ENCODE assay signal across 7 cellular contexts in the genomic region with DNA sequence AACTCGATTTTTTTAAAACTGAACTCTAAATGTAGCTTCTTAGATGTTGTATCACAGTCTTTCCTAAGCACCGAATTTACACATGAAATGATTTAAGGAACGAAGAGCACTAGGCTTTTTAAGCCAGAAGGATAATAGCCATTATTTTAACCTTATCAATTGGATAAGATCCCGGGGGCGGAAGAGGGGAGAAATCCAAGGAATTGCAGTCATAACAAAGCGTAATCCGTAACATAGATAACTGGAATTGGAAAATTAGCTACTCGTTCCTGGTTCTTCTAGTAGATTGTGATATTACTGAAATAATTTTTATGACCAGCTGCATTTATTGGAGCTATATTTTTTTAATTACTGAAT. TPM values are rescaled to one million over a fixed set of nuclear protein-coding genes. Genes with fewer than 3 reads are reported as not detected.
A peak's percentile ranks its signal among the peaks of the same experiment; 100 is the strongest.
DNase-seq lines count a peak whose midpoint lies in the region; TF ChIP-seq lines count a peak whose summit lies in the region.

No MANE protein-coding gene starts in this region.

- no peak overlapping the region for H3K9ac ChIP-seq in iPS-15b (ENCODE audit: low read depth, low read length)

- H3K4me1 Mint-ChIP-seq in HFFc6 (ENCODE audit: low read depth), result peaks cover 31% of the 10 kb centered on the region
- peaks cover 26% of the 10 kb centered on the region for H3K4me1 Mint-ChIP-seq in activated CD4-positive, alpha-beta memory T cell treated with anti-CD3 and anti-CD28 coated beads for 36 hours (ENCODE audit: low read depth)

- H3K27me3 Mint-ChIP-seq in HFFc6 (ENCODE audit: insufficient read depth), result no peaks in the 10 kb centered on the region; the same call in 1 of the 2 replicates
- H3K27me3 Mint-ChIP-seq in activated CD4-positive, alpha-beta memory T cell treated with anti-CD3 and anti-CD28 coated beads for 36 hours, result peaks cover 5% of the 10 kb centered on the region

- peak overlapping the region; percentile 89 for H3K27ac Mint-ChIP-seq in HFFc6
- no peak overlapping the region for H3K27ac Mint-ChIP-seq in activated CD4-positive, alpha-beta memory T cell treated with anti-CD3 and anti-CD28 coated beads for 36 hours

- H3K27ac ChIP-seq in stomach, result peak overlapping the region; percentile 100

- no peak for DNase-seq in HFFc6
- DNase-seq in activated CD4-positive, alpha-beta memory T cell treated with anti-CD3 and anti-CD28 coated beads for 36 hours, result no peak
- no peak for DNase-seq in stomach
- no peak for DNase-seq in GM13977 (ENCODE audit: low spot score)
- no peak for DNase-seq in NCI-H2107 treated with DMSO at 0.1 percent for 48 hours (lab: John Stamatoyannopoulos, UW; ENCODE audit: unreplicated experiment)
- DNase-seq in activated CD8-positive, alpha-beta memory T cell treated with anti-CD3 and anti-CD28 coated beads, Interleukin-2, amount 50 U/mL, for 48 hours, result no peak

- no peak for TF ChIP-seq CTCF in HFFc6 (IDR thresholded peaks at IDR 0.05)
- no peak for TF ChIP-seq CTCF in stomach (IDR thresholded peaks at IDR 0.05)
- TF ChIP-seq CTCF in GM13977 (IDR thresholded peaks at IDR 0.05; ENCODE audit: extremely low read depth, insufficient read depth, missing control alignments), result no peak

- TF ChIP-seq POLR2A in stomach (IDR thresholded peaks at IDR 0.05), result no peak

- CTCF ChIA-PET in activated CD4-positive, alpha-beta memory T cell treated with anti-CD3 and anti-CD28 coated beads for 36 hours (lab: Charles Lee), result interaction anchor here (0.7 to 2.2 kb wide), 2 partner anchors 24 to 169 kb away, joined by 3 to 5 read pairs; no protein-coding TSS in a partner anchor

- H3K27me3 ChIP-seq in iPS-15b (ENCODE audit: control insufficient read depth, insufficient read depth, low read length) (no peaks in the 10 kb centered on the region), stomach (no peaks in the 10 kb centered on the region)

- H3K9me3 ChIP-seq in iPS-15b (ENCODE audit: control insufficient read depth, insufficient read depth, low read length), result no peaks in the 10 kb centered on the region
- no peaks in the 10 kb centered on the region for H3K9me3 ChIP-seq in stomach

- in situ Hi-C loops in GM13977 (cut with MboI; ENCODE audit: low pct_unique_long_range_greater_than_20kb, low sequenced_read_pairs, unreplicated experiment), result no loop called here

- H3K4me3 ChIP-seq in iPS-15b (ENCODE audit: low read depth, low read length), result peak overlapping the region; percentile 66
- peak overlapping the region; percentile 66 to 93 (median 80) for H3K4me3 ChIP-seq in stomach

- no peak for TF ChIP-seq EP300 in stomach (IDR thresholded peaks at IDR 0.05)

- H3K36me3 ChIP-seq in iPS-15b (ENCODE audit: control insufficient read depth, insufficient read depth, low read length), result no peaks in the 10 kb centered on the region
- H3K36me3 ChIP-seq in stomach, result no peaks in the 10 kb centered on the region

- no peaks in the 10 kb centered on the region for H3K9me3 Mint-ChIP-seq in HFFc6
- H3K9me3 Mint-ChIP-seq in activated CD4-positive, alpha-beta memory T cell treated with anti-CD3 and anti-CD28 coated beads for 36 hours, result no peaks in the 10 kb centered on the region

- intact Hi-C loops in activated CD4-positive, alpha-beta memory T cell treated with anti-CD3 and anti-CD28 coated beads for 36 hours (cut with micrococcal nuclease), result loop anchor here (5.0 kb wide), 1 partner anchor 1905 kb away; the partner anchor contains the start of gene PIKFYVE
- intact Hi-C loops in stomach (cut with DNase I; ENCODE audit: low total_unique reads), result no loop called here

- POLR2A ChIA-PET in activated CD4-positive, alpha-beta memory T cell treated with anti-CD3 and anti-CD28 coated beads for 36 hours (lab: Charles Lee), result no interaction called here

- no peaks in the 10 kb centered on the region for H3K36me3 Mint-ChIP-seq in HFFc6 (ENCODE audit: low read depth)
- H3K36me3 Mint-ChIP-seq in activated CD4-positive, alpha-beta memory T cell treated with anti-CD3 and anti-CD28 coated beads for 36 hours, result peaks cover 5% of the 10 kb centered on the region

- H3K4me3 Mint-ChIP-seq in HFFc6, result peak overlapping the region; percentile 91
- peak overlapping the region; percentile 94 for H3K4me3 Mint-ChIP-seq in activated CD4-positive, alpha-beta memory T cell treated with anti-CD3 and anti-CD28 coated beads for 36 hours

- WGBS in stomach, 5 donors, result 3 to 11% (median 9%) methylated on average over 8 of the region's 8 CpGs

- H3K4me1 ChIP-seq in iPS-15b (ENCODE audit: control insufficient read depth, insufficient read depth, low read length) (no peaks in the 10 kb centered on the region), stomach (peaks cover 20 to 43% (median 26%) of the 10 kb centered on the region in 4 donors)

RNA-seq across cellular contexts. Expression of gene KANSL1L, which starts 1.0 kb away (rescaled TPM):
- 1 to 10 TPM; 3.3 to 6.0 (median 4.8) TPM for total RNA-seq in HFFc6 (2021; fragmentation: NEBNext Ultra II Directional; extraction: Animal tissue kit (Norgen Biotek cat#: 25700))
- total RNA-seq in activated CD4-positive, alpha-beta memory T cell treated with anti-CD3 and anti-CD28 coated beads for 36 hours, result 1 to 10 TPM; 4.0 to 4.6 TPM
- total RNA-seq in stomach, result 100 to 1,000 TPM in 1 of 5 donors, 10 to 100 TPM in 3, 1 to 10 TPM in 1; 2.6 to 128 (median 54.5) TPM
- polyA plus RNA-seq in stomach, result 1 to 10 TPM; 4.2 to 7.0 (median 4.5) TPM

RNA-seq across cellular contexts. Expression of gene ACADL, which starts 53.0 kb away (rescaled TPM):
- not detected for total RNA-seq in HFFc6 (2021; fragmentation: NEBNext Ultra II Directional; extraction: Animal tissue kit (Norgen Biotek cat#: 25700))
- total RNA-seq in activated CD4-positive, alpha-beta memory T cell treated with anti-CD3 and anti-CD28 coated beads for 36 hours, result not detected
- total RNA-seq in stomach, result 10 to 100 TPM in 1 of 5 donors, 1 to 10 TPM in 2, not detected in 2; 4.9 to 17.5 (median 6.6) TPM
- polyA plus RNA-seq in stomach, result 1 to 10 TPM; 3.3 to 4.9 (median 4.6) TPM
